ENCODE assay signal across 29 cellular contexts in the genomic region with DNA sequence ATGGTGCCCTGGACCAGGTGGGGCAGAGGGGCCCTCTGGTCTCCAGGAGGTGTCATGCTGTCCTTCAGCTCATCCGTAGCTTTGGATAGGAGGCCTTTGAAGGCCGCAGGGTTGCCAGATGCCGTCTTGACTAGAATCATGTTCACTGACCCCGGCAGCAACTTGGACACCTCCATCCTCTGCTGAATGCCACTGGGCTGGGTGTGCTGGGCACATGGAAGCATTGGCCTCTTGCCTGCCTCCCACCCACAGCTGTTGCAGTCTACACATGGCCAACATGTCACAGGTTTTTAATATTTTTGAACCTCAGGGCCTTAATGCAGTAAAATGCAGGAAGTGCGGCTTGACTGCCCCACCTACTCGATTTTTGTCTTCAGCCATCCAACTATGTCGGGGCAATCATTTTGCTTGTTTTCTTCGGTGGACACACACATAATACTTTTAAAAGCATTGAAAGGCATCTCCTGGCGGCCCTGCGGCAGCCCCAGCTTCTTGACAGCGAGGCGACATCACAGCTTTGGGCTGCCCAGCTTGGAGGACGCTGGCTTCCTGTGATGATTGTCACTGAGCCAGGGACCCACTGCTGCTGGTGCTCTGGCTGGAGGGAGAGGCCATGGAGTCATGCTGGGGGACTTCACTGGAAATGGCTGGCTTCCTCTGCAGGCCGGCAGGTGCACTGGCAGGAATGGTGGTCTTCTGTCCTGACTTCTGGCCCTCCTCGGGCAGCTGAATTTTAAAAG.
"Had no signal": no experiment of that assay in that cellular context is flagged by ENCODE, and none has a peak within 500 bp of the region (broad histone marks: within the 10 kb centered on the region; RNA-seq: fewer than 3 reads in every experiment).

No MANE protein-coding gene starts in this region.

- H3K36me3 ChIP-seq: esophagus squamous epithelium, right lobe of liver, uterus, WERI-Rb-1 had no signal

- ATAC-seq: activated CD4-positive, CD25-positive, alpha-beta regulatory T cell treated with anti-CD3 and anti-CD28 coated beads, Interleukin-2, amount 50 U/mL, for 24 hours; activated naive CD8-positive, alpha-beta T cell treated with anti-CD3 and anti-CD28 coated beads, Interleukin-2, amount 50 U/mL, for 24 hours; left cardiac atrium; naive thymus-derived CD4-positive, alpha-beta T cell; right lobe of liver; stimulated activated memory B cell treated with anti-CD40 and anti-IgM and Interleukin-4, amounts not matched to agents 10 μg/mL and 1 μg/mL and 100 μg/mL, for 72 hours; stimulated activated naive CD8-positive, alpha-beta T cell treated with anti-CD3 and anti-CD28 coated beads, Interleukin-15, amount 100 ng/mL, for 72 hours had no signal

- DNase-seq: activated CD4-positive, alpha-beta T cell treated with anti-CD3 and anti-CD28 coated beads for 48 hours; activated CD4-positive, alpha-beta T cell treated with anti-CD3 and anti-CD28 coated beads, Interleukin-2, amount 50 U/mL, for 48 hours; activated CD8-positive, alpha-beta memory T cell treated with anti-CD3 and anti-CD28 coated beads, Interleukin-2, amount 50 U/mL, for 4 hours; activated naive CD8-positive, alpha-beta T cell treated with anti-CD3 and anti-CD28 coated beads, Interleukin-2, amount 50 U/mL, for 24 hours; activated T-cell treated with anti-CD3 and anti-CD28 coated beads, Interleukin-2, amount 50 U/mL, for 1 hour; anterior cingulate cortex; effector CD4-positive, alpha-beta T cell; esophagus squamous epithelium; left cardiac atrium; mammary epithelial cell; naive thymus-derived CD4-positive, alpha-beta T cell; right lobe of liver; stimulated activated CD4-positive, alpha-beta T cell treated with anti-CD3 and anti-CD28 coated beads, Interleukin-12 subunit alpha, Interleukin-12 subunit beta, amount 100 ng/mL, for 4 hours; stimulated activated CD4-positive, alpha-beta T cell treated with anti-CD3 and anti-CD28 coated beads, Interleukin-4, amount 100 ng/mL, for 24 hours; stimulated activated naive CD8-positive, alpha-beta T cell treated with anti-CD3 and anti-CD28 coated beads, Interleukin-15, amount 100 ng/mL, for 72 hours; SW 1271; T1000; uterus; WERI-Rb-1 had no signal

- H3K27me3 Mint-ChIP-seq: activated naive CD4-positive, alpha-beta T cell treated with anti-CD3 and anti-CD28 coated beads, Interleukin-2, amount 50 U/mL, for 24 hours; activated naive CD8-positive, alpha-beta T cell treated with anti-CD3 and anti-CD28 coated beads, Interleukin-2, amount 50 U/mL, for 24 hours; central memory CD8-positive, alpha-beta T cell; dendritic cell treated with granulocyte-macrophage colony-stimulating factor and Interleukin-4, amounts not matched to agents 40 ng/mL and 50 ng/mL, for 4 days; naive thymus-derived CD4-positive, alpha-beta T cell; stimulated activated memory B cell treated with anti-CD40 and anti-IgM and Interleukin-4, amounts not matched to agents 10 μg/mL and 1 μg/mL and 100 μg/mL, for 72 hours; stimulated activated naive CD8-positive, alpha-beta T cell treated with anti-CD3 and anti-CD28 coated beads, Interleukin-15, amount 100 ng/mL, for 72 hours; type B pancreatic cell had no signal

- H3K4me1 ChIP-seq: uterus had no signal

- H3K9me3 Mint-ChIP-seq: activated naive CD4-positive, alpha-beta T cell treated with anti-CD3 and anti-CD28 coated beads, Interleukin-2, amount 50 U/mL, for 24 hours; activated naive CD8-positive, alpha-beta T cell treated with anti-CD3 and anti-CD28 coated beads, Interleukin-2, amount 50 U/mL, for 24 hours; activated T-helper 1 cell treated with anti-CD3 and anti-CD28 coated beads, Interleukin-12 subunit alpha, Interleukin-12 subunit beta, Interleukin-2, Interleukin-4 antibody, amounts not matched to agents 30 ng/mL and 10 ng/mL and 1 ng/mL, durations not matched to agents 14 hours and 24 hours and 36 hours; central memory CD8-positive, alpha-beta T cell; dendritic cell treated with granulocyte-macrophage colony-stimulating factor and Interleukin-4, amounts not matched to agents 40 ng/mL and 50 ng/mL, for 4 days; naive thymus-derived CD4-positive, alpha-beta T cell; stimulated activated memory B cell treated with anti-CD40 and anti-IgM and Interleukin-4, amounts not matched to agents 10 μg/mL and 1 μg/mL and 100 μg/mL, for 72 hours; stimulated activated naive CD8-positive, alpha-beta T cell treated with anti-CD3 and anti-CD28 coated beads, Interleukin-15, amount 100 ng/mL, for 72 hours; T-helper 1 cell treated with Interleukin-12 subunit alpha and Interleukin-12 subunit beta and Interleukin-4 antibody, amounts not matched to agents 30 μg/mL and 1 μg/mL, for 36 hours; type B pancreatic cell had no signal

- H3K27ac ChIP-seq: epithelial cell of prostate, esophagus squamous epithelium, right lobe of liver, skin epidermis, uterus, WERI-Rb-1 had no signal

- H3K4me3 Mint-ChIP-seq: activated naive CD4-positive, alpha-beta T cell treated with anti-CD3 and anti-CD28 coated beads, Interleukin-2, amount 50 U/mL, for 24 hours; activated naive CD8-positive, alpha-beta T cell treated with anti-CD3 and anti-CD28 coated beads, Interleukin-2, amount 50 U/mL, for 24 hours; activated T-helper 1 cell treated with anti-CD3 and anti-CD28 coated beads, Interleukin-12 subunit alpha, Interleukin-12 subunit beta, Interleukin-2, Interleukin-4 antibody, amounts not matched to agents 30 ng/mL and 10 ng/mL and 1 ng/mL, durations not matched to agents 14 hours and 24 hours and 36 hours; central memory CD8-positive, alpha-beta T cell; dendritic cell treated with granulocyte-macrophage colony-stimulating factor and Interleukin-4, amounts not matched to agents 40 ng/mL and 50 ng/mL, for 4 days; stimulated activated memory B cell treated with anti-CD40 and anti-IgM and Interleukin-4, amounts not matched to agents 10 μg/mL and 1 μg/mL and 100 μg/mL, for 72 hours; stimulated activated naive CD8-positive, alpha-beta T cell treated with anti-CD3 and anti-CD28 coated beads, Interleukin-15, amount 100 ng/mL, for 72 hours; T-helper 1 cell treated with Interleukin-12 subunit alpha and Interleukin-12 subunit beta and Interleukin-4 antibody, amounts not matched to agents 30 μg/mL and 1 μg/mL, for 36 hours; type B pancreatic cell had no signal

- H3K36me3 Mint-ChIP-seq: activated naive CD4-positive, alpha-beta T cell treated with anti-CD3 and anti-CD28 coated beads, Interleukin-2, amount 50 U/mL, for 24 hours; naive thymus-derived CD4-positive, alpha-beta T cell; stimulated activated memory B cell treated with anti-CD40 and anti-IgM and Interleukin-4, amounts not matched to agents 10 μg/mL and 1 μg/mL and 100 μg/mL, for 72 hours; type B pancreatic cell had no signal

- H3K27ac Mint-ChIP-seq: activated naive CD8-positive, alpha-beta T cell treated with anti-CD3 and anti-CD28 coated beads, Interleukin-2, amount 50 U/mL, for 24 hours; dendritic cell treated with granulocyte-macrophage colony-stimulating factor and Interleukin-4, amounts not matched to agents 40 ng/mL and 50 ng/mL, for 4 days; stimulated activated memory B cell treated with anti-CD40 and anti-IgM and Interleukin-4, amounts not matched to agents 10 μg/mL and 1 μg/mL and 100 μg/mL, for 72 hours; T-helper 1 cell treated with Interleukin-12 subunit alpha and Interleukin-12 subunit beta and Interleukin-4 antibody, amounts not matched to agents 30 μg/mL and 1 μg/mL, for 36 hours; type B pancreatic cell had no signal

- H3K27me3 ChIP-seq: esophagus squamous epithelium, right lobe of liver, uterus had no signal

- H3K4me3 ChIP-seq: esophagus squamous epithelium, right lobe of liver, skin epidermis, uterus had no signal

- H3K9me3 ChIP-seq: esophagus squamous epithelium, right lobe of liver, uterus had no signal
